Comparison of ENCODE assay signal across 1 cellular context in genomic region chr9:124765439-124765835, GRCh38.
TF ChIP-seq lines count a peak whose summit lies in the region.

No MANE protein-coding gene starts in this region.

TF ChIP-seq in GM23338, 12 proteins besides CTCF, POLR2A, EP300 and RAD21 (continued from another document):
- TF ChIP-seq ZNF462 (CRISPR knock-in tag; IDR thresholded peaks at IDR 0.05) (no peak), ZNF331 (CRISPR knock-in tag; IDR thresholded peaks at IDR 0.05; ENCODE audit: low read depth) (no peak), POLR2AphosphoS5 (IDR thresholded peaks at IDR 0.05; ENCODE audit: low read depth) (no peak), JUNB (IDR thresholded peaks at IDR 0.05; ENCODE audit: unreplicated experiment) (no peak), EZH2phosphoT487 (IDR thresholded peaks at IDR 0.05; ENCODE audit: unreplicated experiment) (no peak), ZNF114 (CRISPR knock-in tag; IDR thresholded peaks at IDR 0.05) (no peak), NANOG (IDR thresholded peaks at IDR 0.05; ENCODE audit: borderline replicate concordance) (no peak)
